15 cellular contexts compared by ENCODE assay signal in genomic region chr11:43138621-43139140, GRCh38.
DNase-seq lines count a peak whose midpoint lies in the region; ATAC-seq, FAIRE-seq and TF ChIP-seq lines count a peak whose summit lies in the region.
"Had no signal": no experiment of that assay in that cellular context is flagged by ENCODE, and none has a peak within 500 bp of the region (broad histone marks: within the 10 kb centered on the region; RNA-seq: fewer than 3 reads in every experiment).

No MANE protein-coding gene starts in this region.

- FAIRE-seq in D721Med (lab: Jason Lieb, UNC) = peak; percentile 91
- FAIRE-seq: GM19239 had no signal

- no peak overlapping the region for H3K4me3 Mint-ChIP-seq in nephron progenitor cell
- H3K4me3 Mint-ChIP-seq: CD4-positive, alpha-beta memory T cell had no signal

- H3K27me3 Mint-ChIP-seq in nephron progenitor cell (ENCODE audit: low read depth, poor library complexity) = peaks cover 3% of the 10 kb centered on the region

- H3K4me1 Mint-ChIP-seq in nephron progenitor cell = no peaks in the 10 kb centered on the region
- H3K4me1 Mint-ChIP-seq: CD4-positive, alpha-beta memory T cell had no signal

- H3K36me3 Mint-ChIP-seq in nephron progenitor cell (ENCODE audit: low read depth) = no peaks in the 10 kb centered on the region
- H3K36me3 Mint-ChIP-seq: CD4-positive, alpha-beta memory T cell had no signal

- DNase-seq in D721Med (ENCODE audit: insufficient read length, low spot score) (peak; percentile 12), NCI-H82 treated with DMSO at 0.1 percent for 48 hours (lab: John Stamatoyannopoulos, UW; ENCODE audit: unreplicated experiment) (peak; percentile 97), nephron progenitor cell (no peak), dedifferentiated amniotic fluid mesenchymal stem cell (ENCODE audit: extremely low spot score) (no peak), AG20443 (ENCODE audit: low spot score) (no peak)
- DNase-seq: BE2C; CD4-positive, alpha-beta memory T cell; DND-41; GDM1; IMR-90; KBM-7 had no signal

- ATAC-seq in GM21390 (IDR thresholded peaks at IDR 0.05; ENCODE audit: unreplicated experiment) (no peak), HG03457 (IDR thresholded peaks at IDR 0.05; ENCODE audit: unreplicated experiment) (no peak)
- ATAC-seq: HCT116 had no signal

- H3K9me3 Mint-ChIP-seq in nephron progenitor cell = peaks cover 27% of the 10 kb centered on the region

- H3K27ac Mint-ChIP-seq in nephron progenitor cell = peak overlapping the region; percentile 4
- H3K27ac Mint-ChIP-seq: CD4-positive, alpha-beta memory T cell had no signal

- TF ChIP-seq CTCF in D721Med (IDR thresholded peaks at IDR 0.05; ENCODE audit: insufficient read depth, missing control alignments) (no peak), nephron progenitor cell (IDR thresholded peaks at IDR 0.05) (no peak)

Comparison
In these comparisons a context has a peak if more than half of its experiments do, and no peak if none do; other contexts are left out.
1. DNase-seq: peak in D721Med (single experiment) and NCI-H82 treated with DMSO at 0.1 percent for 48 hours (single experiment); none in nephron progenitor cell (single experiment), dedifferentiated amniotic fluid mesenchymal stem cell (single experiment) and AG20443 (single experiment).